ENCODE assay signal across 2 cellular contexts in genomic region chr1:11479375-11479979, GRCh38.
TF ChIP-seq lines count a peak whose summit lies in the region.

No MANE protein-coding gene starts in this region.

TF ChIP-seq in HEK293, 187 proteins besides CTCF, POLR2A, EP300 and RAD21 (continued from another document and continues in another):
- TF ChIP-seq EGR2 (tag by site-specific recombination; IDR thresholded peaks at IDR 0.05; ENCODE audit: low read depth) (no peak), ZNF394 (tag by site-specific recombination; IDR thresholded peaks at IDR 0.05; ENCODE audit: borderline replicate concordance) (no peak), PATZ1 (tag by site-specific recombination; IDR thresholded peaks at IDR 0.05) (no peak; the same call in 1 of the 2 replicates), ZNF280C (tag by site-specific recombination; IDR thresholded peaks at IDR 0.05) (no peak), ZIC2 (tag by site-specific recombination; IDR thresholded peaks at IDR 0.05) (peak; percentile 3; the same call in 1 of the 2 replicates), ZBTB20 (tag by site-specific recombination; IDR thresholded peaks at IDR 0.05) (peak; percentile 49; the same call in 1 of the 2 replicates), ZNF544 (tag by site-specific recombination; IDR thresholded peaks at IDR 0.05) (no peak), ZNF76 (tag by site-specific recombination; IDR thresholded peaks at IDR 0.05; ENCODE audit: borderline replicate concordance, low read depth) (no peak), ZNF335 (tag by site-specific recombination; conservative IDR thresholded peaks at IDR 0.05) (peak; percentile 42), ZNF398 (tag by site-specific recombination; IDR thresholded peaks at IDR 0.05) (peak; percentile 8; the same call in 1 of the 2 replicates), BCL11B (tag by site-specific recombination; IDR thresholded peaks at IDR 0.05; ENCODE audit: low read depth) (0 out of 2 replicates have a peak, but pooled peaks have one; percentile 20), ZBTB10 (tag by site-specific recombination; IDR thresholded peaks at IDR 0.05) (0 out of 2 replicates have a peak, but pooled peaks have one; percentile 7)

TF ChIP-seq in GM12878, 131 proteins besides CTCF, POLR2A, EP300 and RAD21 (continued from another document):
- TF ChIP-seq EGR1 (IDR thresholded peaks at IDR 0.05; ENCODE audit: borderline replicate concordance in 1 of 2, low read depth in 2 of 2, low read length in 2 of 2) (no peak), SIX5 (IDR thresholded peaks at IDR 0.05; ENCODE audit: low read depth, low read length, severe bottlenecking) (no peak), PAX8 (IDR thresholded peaks at IDR 0.05) (no peak), ZBTB40 (IDR thresholded peaks at IDR 0.05; ENCODE audit: borderline replicate concordance) (no peak), HCFC1 (IDR thresholded peaks at IDR 0.05; ENCODE audit: low read length) (no peak), POU2F2 (IDR thresholded peaks at IDR 0.05; ENCODE audit: borderline replicate concordance, low read depth, low read length) (no peak)
